Comparison of ENCODE assay signal across 22 cellular contexts in genomic region chr18:45342653-45343052, GRCh38.
"Had no signal": no experiment of that assay in that cellular context is flagged by ENCODE, and none has a peak within 500 bp of the region (broad histone marks: within the 10 kb centered on the region; RNA-seq: fewer than 3 reads in every experiment).

No MANE protein-coding gene starts in this region.

- H3K4me1 ChIP-seq: right lobe of liver, sigmoid colon, stomach, thyroid gland, tibial nerve, upper lobe of right lung, uterus had no signal

- H3K9ac ChIP-seq: neural progenitor cell, parathyroid adenoma had no signal

- H3K27me3 ChIP-seq: neural progenitor cell, ovary, right lobe of liver, sigmoid colon, stomach, thyroid gland, tibial nerve, upper lobe of right lung, uterus had no signal

- H3K79me2 ChIP-seq: parathyroid adenoma had no signal

- H3K4me3 ChIP-seq: neural progenitor cell, ovary, psoas muscle, right lobe of liver, sigmoid colon, stomach, thoracic aorta, thyroid gland, tibial nerve, upper lobe of right lung, uterus had no signal

- H3K4me2 ChIP-seq: neural progenitor cell had no signal

- H3K36me3 ChIP-seq: neural progenitor cell, ovary, right lobe of liver, sigmoid colon, stomach, thoracic aorta, thyroid gland, tibial nerve, upper lobe of right lung, uterus had no signal

- DNase-seq: naive thymus-derived CD8-positive, alpha-beta T cell; occipital lobe; ovary; posterior cingulate gyrus; psoas muscle; right cardiac atrium; right lobe of liver; sigmoid colon; stimulated activated CD4-positive, alpha-beta T cell treated with anti-CD3 and anti-CD28 coated beads, Interleukin-15, amount 100 ng/mL, for 24 hours; stimulated activated CD4-positive, alpha-beta T cell treated with anti-CD3 and anti-CD28 coated beads, Interleukin-2, amount 100 ng/mL, for 24 hours; stimulated activated CD4-positive, alpha-beta T cell treated with anti-CD3 and anti-CD28 coated beads, Interleukin-2, amount 100 ng/mL, for 48 hours; stimulated activated CD4-positive, alpha-beta T cell treated with anti-CD3 and anti-CD28 coated beads, Interleukin-4, amount 100 ng/mL, for 24 hours; stimulated activated naive B cell treated with anti-CD40 and anti-IgM and Interleukin-4, amounts not matched to agents 10 μg/mL and 1 μg/mL and 100 μg/mL, for 72 hours; stimulated activated naive CD4-positive, alpha-beta T cell treated with Interleukin-2 at 50 U/mL for 16 hours; stomach; thyroid gland; upper lobe of right lung; uterus had no signal

- H3K9me3 ChIP-seq: ovary, psoas muscle, right lobe of liver, sigmoid colon, stomach, thoracic aorta, thyroid gland, tibial nerve, upper lobe of right lung, uterus had no signal

- H3K27ac ChIP-seq: neural progenitor cell, ovary, parathyroid adenoma, psoas muscle, right lobe of liver, sigmoid colon, stomach, thoracic aorta, thyroid gland, tibial nerve, upper lobe of right lung, uterus had no signal
